Comparison of ENCODE assay signal across 8 cellular contexts in the genomic region with DNA sequence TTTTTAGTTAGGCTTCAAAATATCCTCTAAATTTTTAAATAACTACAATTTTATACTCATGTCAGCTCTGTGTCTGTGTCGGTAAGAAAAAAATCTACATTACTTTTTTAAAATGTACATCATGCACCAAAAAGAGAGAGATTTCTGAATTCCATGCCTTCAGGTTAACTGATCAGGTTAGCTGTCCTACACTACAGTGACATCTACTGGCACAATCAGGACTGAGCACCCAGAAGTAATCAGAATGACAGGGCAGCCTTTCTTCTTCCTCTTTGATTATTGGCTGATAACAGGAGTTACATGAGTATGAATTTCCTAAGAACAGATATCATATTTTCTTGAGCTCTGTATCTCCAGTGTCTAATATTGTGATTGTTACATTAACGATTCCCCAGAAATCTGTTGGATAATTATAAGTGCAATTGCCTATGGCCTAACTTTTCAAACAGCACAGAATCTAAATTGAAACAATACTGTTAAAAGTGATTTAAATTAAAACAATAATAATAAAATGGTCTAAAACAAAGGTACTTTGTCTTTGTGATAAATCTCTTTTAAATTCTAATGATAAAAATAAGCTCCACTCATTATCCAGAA. TPM values are rescaled to one million over a fixed set of nuclear protein-coding genes. Genes with fewer than 3 reads are reported as not detected.
A peak's percentile ranks its signal among the peaks of the same experiment; 100 is the strongest.
DNase-seq lines count a peak whose midpoint lies in the region; ATAC-seq and TF ChIP-seq lines count a peak whose summit lies in the region.

No MANE protein-coding gene starts in this region.

- H3K4me3 ChIP-seq in NT2/D1 (ENCODE audit: insufficient read length, low read depth), result no peak overlapping the region
- H3K4me3 ChIP-seq in uterus, result no peak overlapping the region

- H3K27me3 ChIP-seq in NT2/D1 (ENCODE audit: insufficient read depth, insufficient read length) (no peaks in the 10 kb centered on the region), uterus (no peaks in the 10 kb centered on the region)

- no peak overlapping the region for H3K9ac ChIP-seq in NT2/D1 (ENCODE audit: insufficient read length, low read depth)

- DNase-seq in AML-193 (lab: John Stamatoyannopoulos, UW) (peak; percentile 75 to 81), HPDE6-E6E7 (ENCODE audit: extremely low spot score) (peak; percentile 41), NT2/D1 (ENCODE audit: low read depth, low spot score) (peak; percentile 67), fibroblast of peridontal ligament (ENCODE audit: extremely low read depth) (peak; percentile 85), non-pigmented ciliary epithelial cell (ENCODE audit: low read depth) (peak; percentile 38), uterus (peak in 1 of 2 donors; percentile 43)
- peak; percentile 51 for DNase-seq in activated CD8-positive, alpha-beta memory T cell treated with anti-CD3 and anti-CD28 coated beads, Interleukin-2, amount 50 U/mL, for 4 hours

- peak; percentile 72 for ATAC-seq in GM18909 (IDR thresholded peaks at IDR 0.05; ENCODE audit: poor library complexity, unreplicated experiment)

- no peak overlapping the region for H3K27ac ChIP-seq in uterus

- H3K4me1 ChIP-seq in NT2/D1 (ENCODE audit: insufficient read depth, insufficient read length) (no peaks in the 10 kb centered on the region), uterus (no peaks in the 10 kb centered on the region)

- H3K9me3 ChIP-seq in NT2/D1 (ENCODE audit: insufficient read depth, low read length) (no peaks in the 10 kb centered on the region), uterus (no peaks in the 10 kb centered on the region)

- TF ChIP-seq CTCF in uterus (IDR thresholded peaks at IDR 0.05), result peak; percentile 78 to 87 (median 87)

- no peak for TF ChIP-seq POLR2A in uterus (IDR thresholded peaks at IDR 0.05)

- intact Hi-C loops in uterus (cut with DNase I; ENCODE audit: low total_unique reads), result loop anchor here (10.0 kb wide), 1 partner anchor 501 kb away; no protein-coding TSS in a partner anchor

- H3K36me3 ChIP-seq in NT2/D1 (ENCODE audit: insufficient read depth, insufficient read length, low read length), result no peaks in the 10 kb centered on the region
- H3K36me3 ChIP-seq in uterus, result no peaks in the 10 kb centered on the region

RNA-seq across cellular contexts. Expression of a gene that starts 41.8 kb away (rescaled TPM):
- total RNA-seq in uterus, result 10 to 100 TPM; 25.0 to 89.0 (median 46.8) TPM

RNA-seq across cellular contexts. Expression of a gene that starts 49.9 kb away (rescaled TPM):
- total RNA-seq in uterus, result 100 to 1,000 TPM in 1 of 4 donors, 10 to 100 TPM in 3; 12.0 to 136 (median 45.1) TPM
